Comparison of ENCODE assay signal across 9 cellular contexts in genomic region chr10:13272164-13272571, GRCh38. TPM values are rescaled to one million over a fixed set of nuclear protein-coding genes. Genes with fewer than 3 reads are reported as not detected.
DNase-seq lines count a peak whose midpoint lies in the region; ATAC-seq and TF ChIP-seq lines count a peak whose summit lies in the region.
"Had no signal": no experiment of that assay in that cellular context is flagged by ENCODE, and none has a peak within 500 bp of the region (broad histone marks: within the 10 kb centered on the region; RNA-seq: fewer than 3 reads in every experiment).

No MANE protein-coding gene starts in this region.

- H3K36me3 ChIP-seq in GM23338 (ENCODE audit: insufficient read depth) (no peaks in the 10 kb centered on the region), OCI-LY3 (replicated peaks; ENCODE audit: low read depth, low read length) (no peaks in the 10 kb centered on the region), left ventricle myocardium inferior (no peaks in the 10 kb centered on the region), subcutaneous abdominal adipose tissue (ENCODE audit: control insufficient read depth in 5 of 5, insufficient read depth in 5 of 5, low read length in 5 of 5) (no peaks in the 10 kb centered on the region)

- ATAC-seq in GM23338 = peak; percentile 42
- no peak for ATAC-seq in natural killer cell treated with Interleukin-12 subunit alpha and Interleukin-12 subunit beta and Interleukin-15 and Interleukin-18, amount 100 ng/mL, for 72 hours

- H4K20me1 ChIP-seq in GM23338 (replicated peaks; ENCODE audit: insufficient read depth) (no peaks in the 10 kb centered on the region), OCI-LY3 (ENCODE audit: insufficient read depth, low read length) (no peaks in the 10 kb centered on the region)

- no peaks in the 10 kb centered on the region for H3K9me2 ChIP-seq in GM23338 (ENCODE audit: insufficient read depth)

- intact Hi-C loops in left ventricle myocardium inferior (cut with micrococcal nuclease) = no loop called here

- H3K4me1 ChIP-seq in GM23338 (ENCODE audit: insufficient read depth) (peaks cover 30% of the 10 kb centered on the region), OCI-LY3 (ENCODE audit: low read length) (peaks cover 39% of the 10 kb centered on the region), left ventricle myocardium inferior (peaks cover 18% of the 10 kb centered on the region), subcutaneous abdominal adipose tissue (ENCODE audit: control insufficient read depth in 5 of 5, insufficient read depth in 5 of 5, low read length in 5 of 5) (peaks cover 0 to 19% (median 16%) of the 10 kb centered on the region in 5 donors)

- DNase-seq in GM23338 (ENCODE audit: low spot score) (peak; percentile 48), left ventricle myocardium inferior (peak; percentile 57), SW480 (ENCODE audit: low spot score) (no peak), 8988T (no peak), COR-L47 (lab: John Stamatoyannopoulos, UW) (no peak)
- DNase-seq in natural killer cell treated with Interleukin-12 subunit alpha and Interleukin-12 subunit beta and Interleukin-15 and Interleukin-18, amount 100 ng/mL, for 72 hours (ENCODE audit: low spot score) = no peak

- H3K4me1 Mint-ChIP-seq in GM23338 = peaks cover 39% of the 10 kb centered on the region
- peaks cover 0 to 6% of the 10 kb centered on the region in 2 donors for H3K4me1 Mint-ChIP-seq in natural killer cell treated with Interleukin-12 subunit alpha and Interleukin-12 subunit beta and Interleukin-15 and Interleukin-18, amount 100 ng/mL, for 72 hours (ENCODE audit: low read depth in 2 of 2)

- H3K36me3 Mint-ChIP-seq in GM23338 (ENCODE audit: low read depth) = 0 out of 3 replicates have a peak, but pooled peaks cover 2% of the 10 kb centered on the region
- no peaks in the 10 kb centered on the region for H3K36me3 Mint-ChIP-seq in natural killer cell treated with Interleukin-12 subunit alpha and Interleukin-12 subunit beta and Interleukin-15 and Interleukin-18, amount 100 ng/mL, for 72 hours

- H3K79me2 ChIP-seq in GM23338 (replicated peaks; ENCODE audit: insufficient read depth) (no peaks in the 10 kb centered on the region), OCI-LY3 (ENCODE audit: low read length) (no peaks in the 10 kb centered on the region)

- H3K9me3 ChIP-seq in OCI-LY3 (ENCODE audit: insufficient read depth, low read length) (no peaks in the 10 kb centered on the region), left ventricle myocardium inferior (replicated peaks) (no peaks in the 10 kb centered on the region), subcutaneous abdominal adipose tissue (ENCODE audit: control insufficient read depth in 5 of 5, low read length in 5 of 5) (no peaks in the 10 kb centered on the region)

- H3K27me3 ChIP-seq in GM23338 (ENCODE audit: insufficient read depth) = no peaks in the 10 kb centered on the region
- H3K27me3 ChIP-seq in OCI-LY3 (ENCODE audit: low read depth, low read length) = no peaks in the 10 kb centered on the region
- no peaks in the 10 kb centered on the region for H3K27me3 ChIP-seq in left ventricle myocardium inferior (ENCODE audit: low read depth)
- H3K27me3 ChIP-seq in subcutaneous abdominal adipose tissue (ENCODE audit: control insufficient read depth in 5 of 5, insufficient read depth in 4 of 5, low read length in 5 of 5) = no peaks in the 10 kb centered on the region

- peak overlapping the region; percentile 47 for H3K27ac Mint-ChIP-seq in GM23338
- H3K27ac Mint-ChIP-seq in natural killer cell treated with Interleukin-12 subunit alpha and Interleukin-12 subunit beta and Interleukin-15 and Interleukin-18, amount 100 ng/mL, for 72 hours = no peak overlapping the region

- H3K9ac ChIP-seq in OCI-LY3 (ENCODE audit: low read length) (peak overlapping the region; percentile 64), subcutaneous abdominal adipose tissue (ENCODE audit: low read length in 5 of 5) (peak overlapping the region in 2 of 5 donors; percentile 14 to 50)

- H2AFZ ChIP-seq in GM23338 (peak overlapping the region; percentile 98), OCI-LY3 (ENCODE audit: low read depth, low read length) (peak overlapping the region; percentile 95)

- no peak overlapping the region for H3K4me3 Mint-ChIP-seq in GM23338
- no peak overlapping the region for H3K4me3 Mint-ChIP-seq in natural killer cell treated with Interleukin-12 subunit alpha and Interleukin-12 subunit beta and Interleukin-15 and Interleukin-18, amount 100 ng/mL, for 72 hours

- TF ChIP-seq CTCF in GM23338 (conservative IDR thresholded peaks at IDR 0.05; ENCODE audit: low read depth in 2 of 2) (no peak), OCI-LY3 (IDR thresholded peaks at IDR 0.05; ENCODE audit: low read depth, low read length) (no peak), left ventricle myocardium inferior (IDR thresholded peaks at IDR 0.05; ENCODE audit: borderline replicate concordance) (no peak)

- H3K27ac ChIP-seq in GM23338 (ENCODE audit: low read depth) = peak overlapping the region; percentile 81
- peak overlapping the region; percentile 41 for H3K27ac ChIP-seq in OCI-LY3 (ENCODE audit: low read length)
- peak overlapping the region; percentile 51 for H3K27ac ChIP-seq in left ventricle myocardium inferior (replicated peaks)
- peak overlapping the region; percentile 30 for H3K27ac ChIP-seq in subcutaneous abdominal adipose tissue (ENCODE audit: low read depth, low read length)

- H3K4me2 ChIP-seq in GM23338 = peak overlapping the region; percentile 37
- H3K4me2 ChIP-seq in OCI-LY3 (ENCODE audit: low read length) = peak overlapping the region; percentile 82

- peaks cover 12% of the 10 kb centered on the region for H3F3A ChIP-seq in GM23338 (replicated peaks; ENCODE audit: low read depth)

- peaks cover 13% of the 10 kb centered on the region for H3K27me3 Mint-ChIP-seq in GM23338 (ENCODE audit: insufficient read depth, low read depth, poor library complexity)
- peaks cover 0 to 2% of the 10 kb centered on the region in 2 donors for H3K27me3 Mint-ChIP-seq in natural killer cell treated with Interleukin-12 subunit alpha and Interleukin-12 subunit beta and Interleukin-15 and Interleukin-18, amount 100 ng/mL, for 72 hours

- H3K4me3 ChIP-seq in GM23338 = no peak overlapping the region
- peak overlapping the region; percentile 58 for H3K4me3 ChIP-seq in OCI-LY3 (ENCODE audit: low read length)
- no peak overlapping the region for H3K4me3 ChIP-seq in left ventricle myocardium inferior
- peak overlapping the region in 4 of 5 donors; percentile 32 to 51 (median 39) for H3K4me3 ChIP-seq in subcutaneous abdominal adipose tissue (ENCODE audit: low read depth in 1 of 5, low read length in 5 of 5)

- H3K9me3 Mint-ChIP-seq in GM23338 = no peaks in the 10 kb centered on the region
- no peaks in the 10 kb centered on the region for H3K9me3 Mint-ChIP-seq in natural killer cell treated with Interleukin-12 subunit alpha and Interleukin-12 subunit beta and Interleukin-15 and Interleukin-18, amount 100 ng/mL, for 72 hours

RNA-seq across cellular contexts. Expression of gene PHYH, which starts 27.7 kb away (rescaled TPM):
- 10.9 and 17.9 TPM in 2 replicates for total RNA-seq in GM23338 (2014; rRNA removed; shearing (Covaris generic))
- polyA plus RNA-seq in GM23338 (2016; fragmentation: Nextera tagmentation; extraction: Ambion mirVana) = 25.7 and 29.8 TPM in 2 replicates
- 163 TPM for total RNA-seq in left ventricle myocardium inferior
- 1 to 10 TPM; 4.4 to 7.0 TPM for total RNA-seq in natural killer cell treated with Interleukin-12 subunit alpha and Interleukin-12 subunit beta and Interleukin-15 and Interleukin-18, amount 100 ng/mL, for 72 hours

RNA-seq across cellular contexts. Expression of gene UCMA, which starts 38.0 kb away (rescaled TPM):
- total RNA-seq in GM23338 (2014; rRNA removed; shearing (Covaris generic)) = 8.6 and 12.7 TPM in 2 replicates
- polyA plus RNA-seq in GM23338 (2016; fragmentation: Nextera tagmentation; extraction: Ambion mirVana) = 16.7 and 18.7 TPM in 2 replicates
- total RNA-seq in left ventricle myocardium inferior = not detected
- not detected for total RNA-seq in natural killer cell treated with Interleukin-12 subunit alpha and Interleukin-12 subunit beta and Interleukin-15 and Interleukin-18, amount 100 ng/mL, for 72 hours
- total RNA-seq: pulmonary artery endothelial cell had no signal

Comparison
In these comparisons a context has a peak if more than half of its experiments do, and no peak if none do; other contexts are left out.
1. DNase-seq: peak in GM23338 (single experiment) and left ventricle myocardium inferior (single experiment); none in natural killer cell treated with Interleukin-12 subunit alpha and Interleukin-12 subunit beta and Interleukin-15 and Interleukin-18, amount 100 ng/mL, for 72 hours (single experiment), SW480 (single experiment), 8988T (single experiment) and COR-L47 (single experiment).
2. H3K27ac ChIP-seq: peak in every context shown above with its lines; median percentile 81 in GM23338; 51 in left ventricle myocardium inferior; 41 in OCI-LY3; 30 in subcutaneous abdominal adipose tissue.
3. H3K4me3 ChIP-seq: peak in OCI-LY3 (single experiment) and subcutaneous abdominal adipose tissue (4 of 5); none in GM23338 (single experiment) and left ventricle myocardium inferior (single experiment).